In genomic region chr1:144550019-144550828, GRCh38 we compare ENCODE assay signal across 10 cellular contexts. TPM values are rescaled to one million over a fixed set of nuclear protein-coding genes. Genes with fewer than 3 reads are reported as not detected.
DNase-seq lines count a peak whose midpoint lies in the region; TF ChIP-seq lines count a peak whose summit lies in the region.
"Not testable (repeated sequence)": the region's sequence is repeated elsewhere in the genome, so short reads cannot be mapped to it uniquely, and the experiment has no call there.
"Had no signal": no experiment of that assay in that cellular context is flagged by ENCODE, and none has a peak within 500 bp of the region (broad histone marks: within the 10 kb centered on the region; RNA-seq: fewer than 3 reads in every experiment).

No MANE protein-coding gene starts in this region.

- not testable (repeated sequence) for H4K20me1 ChIP-seq in hepatocyte (ENCODE audit: insufficient read depth, poor library complexity, severe bottlenecking)

- H3K79me2 ChIP-seq in hepatocyte, result not testable (repeated sequence)

- DNase-seq in ELR (ENCODE audit: low read depth) (peak; percentile 81), M059J (ENCODE audit: low read depth) (peak; percentile 34), OCI-M1 (lab: John Stamatoyannopoulos, UW) (peak; percentile 70), MCF 10A (ENCODE audit: unreplicated experiment) (peak; percentile 67), hepatocyte (ENCODE audit: low spot score) (peak; percentile 10)
- DNase-seq in activated CD4-positive, alpha-beta memory T cell treated with anti-CD3 and anti-CD28 coated beads for 36 hours, result peak; percentile 61
- DNase-seq in progenitor cell of endocrine pancreas (ENCODE audit: low spot score, unreplicated experiment), result not testable (repeated sequence)

- H3K4me1 ChIP-seq in hepatocyte (ENCODE audit: insufficient read depth), result not testable (repeated sequence)

- CTCF ChIA-PET in activated CD4-positive, alpha-beta memory T cell treated with anti-CD3 and anti-CD28 coated beads for 36 hours (lab: Charles Lee), result interaction anchor here (2.0 kb wide), 1 partner anchor 18 kb away, joined by 5 read pairs; no protein-coding TSS in a partner anchor
- CTCF ChIA-PET in MCF 10A (lab: Yijun Ruan, JAX), result not testable (repeated sequence)

- not testable (repeated sequence) for TF ChIP-seq CTCF in MCF 10A (IDR thresholded peaks at IDR 0.05; ENCODE audit: unreplicated experiment); hepatocyte (IDR thresholded peaks at IDR 0.05; ENCODE audit: poor library complexity); progenitor cell of endocrine pancreas (IDR thresholded peaks at IDR 0.05; ENCODE audit: unreplicated experiment)

- not testable (repeated sequence) for BruUV-seq in MCF 10A (replicated peaks; lab: Mats Ljungman, UMichigan)

- peaks cover 34% of the 10 kb centered on the region for H3K4me1 Mint-ChIP-seq in activated CD4-positive, alpha-beta memory T cell treated with anti-CD3 and anti-CD28 coated beads for 36 hours (ENCODE audit: low read depth)
- H3K4me1 Mint-ChIP-seq in MCF 10A (ENCODE audit: insufficient read depth, unreplicated experiment) (peaks cover 39% of the 10 kb centered on the region), progenitor cell of endocrine pancreas (ENCODE audit: low read depth) (peaks cover 16% of the 10 kb centered on the region)

- intact Hi-C loops in activated CD4-positive, alpha-beta memory T cell treated with anti-CD3 and anti-CD28 coated beads for 36 hours (cut with micrococcal nuclease); MCF 10A (cut with micrococcal nuclease): not testable (repeated sequence)

- H3K36me3 Mint-ChIP-seq in activated CD4-positive, alpha-beta memory T cell treated with anti-CD3 and anti-CD28 coated beads for 36 hours; progenitor cell of endocrine pancreas (ENCODE audit: insufficient read depth): not testable (repeated sequence)
- peaks cover 22% of the 10 kb centered on the region for H3K36me3 Mint-ChIP-seq in MCF 10A (ENCODE audit: insufficient read depth, unreplicated experiment)

- H3K4me3 ChIP-seq in hepatocyte, result not testable (repeated sequence)

- H3K27ac ChIP-seq in hepatocyte, result not testable (repeated sequence)

- not testable (repeated sequence) for H3K9me3 Mint-ChIP-seq in activated CD4-positive, alpha-beta memory T cell treated with anti-CD3 and anti-CD28 coated beads for 36 hours; MCF 10A (ENCODE audit: unreplicated experiment); progenitor cell of endocrine pancreas (ENCODE audit: low read depth)

- H3K9me3 ChIP-seq in hepatocyte (ENCODE audit: low read depth), result not testable (repeated sequence)

- POLR2A ChIA-PET in activated CD4-positive, alpha-beta memory T cell treated with anti-CD3 and anti-CD28 coated beads for 36 hours (lab: Charles Lee), result interaction anchor here (2.5 kb wide), 1 partner anchor 138 kb away, joined by 35 read pairs; no protein-coding TSS in a partner anchor
- POLR2A ChIA-PET in MCF 10A (lab: Yijun Ruan, JAX), result interaction anchor here (1.2 to 2.3 kb wide), 3 partner anchors 10 to 138 kb away, joined by 3 to 28 read pairs (median 21); no protein-coding TSS in a partner anchor

- H3K4me2 ChIP-seq in hepatocyte, result peak overlapping the region; percentile 84

- WGBS in hepatocyte (ENCODE audit: low lambda C conversion rate, missing lambda C conversion rate), result 77% methylated on average over 12 of the region's 12 CpGs

- H2AFZ ChIP-seq in hepatocyte, result not testable (repeated sequence)

- H3K4me3 Mint-ChIP-seq in activated CD4-positive, alpha-beta memory T cell treated with anti-CD3 and anti-CD28 coated beads for 36 hours, result peak overlapping the region; percentile 89
- H3K4me3 Mint-ChIP-seq in MCF 10A (ENCODE audit: unreplicated experiment), result peak overlapping the region; percentile 89
- peak overlapping the region; percentile 83 for H3K4me3 Mint-ChIP-seq in progenitor cell of endocrine pancreas (ENCODE audit: low read depth)

- H3K27ac Mint-ChIP-seq in activated CD4-positive, alpha-beta memory T cell treated with anti-CD3 and anti-CD28 coated beads for 36 hours, result peak overlapping the region; percentile 99
- peak overlapping the region; percentile 100 for H3K27ac Mint-ChIP-seq in MCF 10A (ENCODE audit: low read depth, unreplicated experiment)
- peak overlapping the region; percentile 100 for H3K27ac Mint-ChIP-seq in progenitor cell of endocrine pancreas

- H3K27me3 Mint-ChIP-seq in activated CD4-positive, alpha-beta memory T cell treated with anti-CD3 and anti-CD28 coated beads for 36 hours; MCF 10A (ENCODE audit: insufficient read depth, unreplicated experiment); progenitor cell of endocrine pancreas: not testable (repeated sequence)

- not testable (repeated sequence) for H3K9me2 ChIP-seq in hepatocyte (replicated peaks; ENCODE audit: insufficient read depth)

- not testable (repeated sequence) for H3K27me3 ChIP-seq in hepatocyte

- not testable (repeated sequence) for H3K36me3 ChIP-seq in hepatocyte (replicated peaks; ENCODE audit: insufficient read depth, low read depth)

RNA-seq across cellular contexts. Expression of gene PPIAL4F, which starts 42.5 kb away (rescaled TPM):
- not detected in 2 replicates for total RNA-seq in M059J (2014; rRNA removed; shearing (Covaris generic))
- not detected for total RNA-seq in activated CD4-positive, alpha-beta memory T cell treated with anti-CD3 and anti-CD28 coated beads for 36 hours
- total RNA-seq in MCF 10A (2022) (not detected in 2 replicates), hepatocyte (not detected in 2 replicates), progenitor cell of endocrine pancreas (not detected in 2 replicates)
- not detected in 2 replicates for polyA plus RNA-seq in hepatocyte
- total RNA-seq: body of pancreas, liver, Right ventricle myocardium inferior had no signal
- polyA plus RNA-seq: liver had no signal
